ENCODE assay signal across 39 cellular contexts in genomic region chr22:35717572-35717971, GRCh38. TPM values are rescaled to one million over a fixed set of nuclear protein-coding genes. Genes with fewer than 3 reads are reported as not detected.
"Had no signal": no experiment of that assay in that cellular context is flagged by ENCODE, and none has a peak within 500 bp of the region (broad histone marks: within the 10 kb centered on the region; RNA-seq: fewer than 3 reads in every experiment).

Gene APOL5 (plus strand): TSS chr22:35717872. CDS start chr22:35717872, 0 bp downstream.

- H3K4me3 ChIP-seq: MG63 had no signal

- H3K27me3 ChIP-seq: MG63 had no signal

- H3K36me3 ChIP-seq: MG63 had no signal

- DNase-seq: Karpas-422, Kasumi-1, MG63, MM.1S, MV-4-11, NCI-H1048, NCI-H1092, NCI-H1092 treated with DMSO at 0.1 percent for 48 hours, NCI-H1105, NCI-H1105 treated with DMSO at 0.1 percent for 48 hours, NCI-H1417, NCI-H1417 treated with DMSO at 0.1 percent for 48 hours, NCI-H1436, NCI-H1436 treated with DMSO at 0.1 percent for 48 hours, NCI-H146, NCI-H1694, NCI-H1694 treated with DMSO at 0.1 percent for 48 hours, NCI-H187, NCI-H187 treated with DMSO at 0.1 percent for 48 hours, NCI-H1930, NCI-H2029, NCI-H2029 treated with DMSO at 0.1 percent for 48 hours, NCI-H2081, NCI-H2081 treated with DMSO at 0.1 percent for 48 hours, NCI-H2107, NCI-H2171, NCI-H2171 treated with DMSO at 0.1 percent for 48 hours, NCI-H2227 treated with DMSO at 0.1 percent for 48 hours, NCI-H226, NCI-H345, NCI-H446, NCI-H446 treated with DMSO at 0.1 percent for 48 hours, NCI-H510A, NCI-H510A treated with DMSO at 0.1 percent for 48 hours, NCI-H524 had no signal

RNA-seq across cellular contexts. Expression of gene APOL5, which starts in this region (rescaled TPM):
- total RNA-seq: LHCN-M2, M059J, MCF 10A, NCI-H460 had no signal
